Comparison of ENCODE assay signal across 8 cellular contexts in genomic region chr4:114659386-114660008, GRCh38.
DNase-seq lines count a peak whose midpoint lies in the region; FAIRE-seq and TF ChIP-seq lines count a peak whose summit lies in the region.

No MANE protein-coding gene starts in this region.

- H3K4me1 ChIP-seq in KMS-11 (ENCODE audit: low read depth, poor library complexity, severe bottlenecking) = no peaks in the 10 kb centered on the region

- no peaks in the 10 kb centered on the region for H3K79me2 ChIP-seq in KMS-11 (ENCODE audit: insufficient read depth, low read depth)

- H3K4me2 ChIP-seq in KMS-11 = no peak overlapping the region

- no peaks in the 10 kb centered on the region for H4K20me1 ChIP-seq in KMS-11 (ENCODE audit: insufficient read depth)

- H3K36me3 ChIP-seq in KMS-11 (ENCODE audit: insufficient read depth) (no peaks in the 10 kb centered on the region), brain microvascular endothelial cell (replicated peaks) (no peaks in the 10 kb centered on the region)

- DNase-seq in activated CD8-positive, alpha-beta memory T cell treated with anti-CD3 and anti-CD28 coated beads for 24 hours = peak; percentile 57
- no peak for DNase-seq in activated CD8-positive, alpha-beta memory T cell treated with anti-CD3 and anti-CD28 coated beads, Interleukin-2, amount 50 U/mL, for 48 hours
- DNase-seq in H4 (ENCODE audit: low spot score) = peak; percentile 72
- peak; percentile 39 for DNase-seq in RCC 7860 (ENCODE audit: low spot score)
- DNase-seq in brain microvascular endothelial cell = peak; percentile 71
- peak; percentile 91 for DNase-seq in inferior parietal cortex (ENCODE audit: extremely low spot score)
- DNase-seq in stimulated activated CD4-positive, alpha-beta T cell treated with anti-CD3 and anti-CD28 coated beads, Interleukin-2, amount 100 ng/mL, for 24 hours = peak; percentile 35 to 36

- peak; percentile 47 for FAIRE-seq in RCC 7860 (lab: Jason Lieb, UNC)

- H3K27me3 ChIP-seq in KMS-11 (ENCODE audit: insufficient read depth, low read depth) (no peaks in the 10 kb centered on the region), brain microvascular endothelial cell (replicated peaks) (no peaks in the 10 kb centered on the region)

- H3K27ac ChIP-seq in KMS-11 = no peak overlapping the region
- no peak overlapping the region for H3K27ac ChIP-seq in brain microvascular endothelial cell

- in situ Hi-C loops in brain microvascular endothelial cell (cut with HindIII; ENCODE audit: low pct_ligation_motif_present, low sequenced_read_pairs) = no loop called here

- no peak overlapping the region for H3K9ac ChIP-seq in KMS-11

- H2AFZ ChIP-seq in KMS-11 (ENCODE audit: low read depth) = no peak overlapping the region

- H3K4me3 ChIP-seq in KMS-11 (IDR thresholded peaks at IDR 0.05; ENCODE audit: insufficient read depth, low read depth, low read length) (no peak overlapping the region), brain microvascular endothelial cell (ENCODE audit: low read depth, low read length) (no peak overlapping the region)

- peak; percentile 91 for TF ChIP-seq CTCF in KMS-11 (conservative IDR thresholded peaks at IDR 0.05; ENCODE audit: low read depth, low read length)
- TF ChIP-seq CTCF in brain microvascular endothelial cell (IDR thresholded peaks at IDR 0.05; ENCODE audit: low read depth, low read length, missing control alignments) = peak; percentile 95
